Comparison of ENCODE assay signal across 1 cellular context in the genomic region with DNA sequence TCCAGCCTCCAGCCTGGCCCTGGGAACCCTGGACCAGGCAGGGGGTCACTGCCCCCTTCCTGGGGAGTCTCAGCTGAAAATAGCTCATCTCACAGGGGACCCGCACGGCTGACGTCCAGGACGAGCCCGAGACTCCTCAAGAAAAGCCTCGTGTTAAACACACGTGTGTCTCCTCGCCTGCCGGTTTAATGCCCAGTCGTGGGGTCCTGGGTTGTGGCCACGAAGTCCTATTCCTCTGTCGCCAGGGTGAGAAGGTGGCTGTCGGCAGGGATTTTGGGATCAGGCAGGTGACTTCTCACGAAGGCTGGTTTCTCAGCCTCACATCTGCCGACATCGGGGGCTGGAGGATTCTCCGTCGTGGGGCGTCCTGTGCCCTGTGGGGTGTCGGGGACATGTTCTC.
TF ChIP-seq lines count a peak whose summit lies in the region.

No MANE protein-coding gene starts in this region.

TF ChIP-seq in H1, 55 proteins besides CTCF, POLR2A, EP300 and RAD21:
- TF ChIP-seq GTF2F1 (IDR thresholded peaks at IDR 0.05; ENCODE audit: borderline replicate concordance, low read depth, low read length) (no peak), KDM4A (IDR thresholded peaks at IDR 0.05; ENCODE audit: low read depth, low read length, severe bottlenecking) (no peak)
TF ChIP-seq in H1: peak in this region for 0.
